ENCODE assay signal across 20 cellular contexts in the genomic region with DNA sequence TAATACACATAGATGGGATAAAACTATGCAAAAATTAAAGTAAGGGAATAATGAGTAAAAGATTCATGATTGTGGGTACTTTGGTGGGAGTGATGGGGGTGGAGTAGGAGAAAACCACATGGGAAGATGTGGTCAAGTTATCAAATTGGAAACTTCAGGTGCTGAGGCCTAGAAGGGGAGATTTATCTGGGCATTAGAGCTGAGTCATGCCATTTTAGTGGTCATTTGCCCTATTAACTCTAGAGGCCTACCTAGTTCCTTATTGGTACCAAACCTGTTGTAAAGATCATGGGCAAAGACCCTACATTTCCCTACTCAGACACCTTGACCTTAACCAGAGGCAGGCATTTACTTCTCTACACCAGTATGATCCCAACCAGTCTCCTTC.
"Had no signal": no experiment of that assay in that cellular context is flagged by ENCODE, and none has a peak within 500 bp of the region (broad histone marks: within the 10 kb centered on the region; RNA-seq: fewer than 3 reads in every experiment).

No MANE protein-coding gene starts in this region.

- H3K4me1 ChIP-seq: esophagus muscularis mucosa, gastrocnemius medialis, psoas muscle, sigmoid colon, tibial nerve, upper lobe of right lung, vagina had no signal

- H3K27me3 ChIP-seq: esophagus muscularis mucosa, gastrocnemius medialis, hepatocyte, sigmoid colon, tibial nerve, upper lobe of right lung, vagina had no signal

- H2AFZ ChIP-seq: hepatocyte had no signal

- H3K36me3 ChIP-seq: esophagus muscularis mucosa, gastrocnemius medialis, sigmoid colon, tibial nerve, upper lobe of right lung, vagina had no signal

- H3K9me3 ChIP-seq: esophagus muscularis mucosa, gastrocnemius medialis, psoas muscle, sigmoid colon, tibial nerve, upper lobe of right lung, vagina had no signal

- H3K4me2 ChIP-seq: hepatocyte had no signal

- DNase-seq: effector memory CD8-positive, alpha-beta T cell; gastrocnemius medialis; glutamatergic neuron; kidney; left colon; left ventricle myocardium superior; mesendoderm; naive B cell; psoas muscle; sigmoid colon; stimulated activated CD4-positive, alpha-beta T cell treated with anti-CD3 and anti-CD28 coated beads, Interleukin-2, amount 100 ng/mL, for 24 hours; stimulated activated CD4-positive, alpha-beta T cell treated with anti-CD3 and anti-CD28 coated beads, Interleukin-4, amount 100 ng/mL, for 4 hours; upper lobe of right lung had no signal

- ATAC-seq: effector memory CD8-positive, alpha-beta T cell; gastrocnemius medialis; left colon; left ventricle myocardium superior; psoas muscle; upper lobe of right lung had no signal

- H3K27ac ChIP-seq: epithelial cell of prostate, esophagus muscularis mucosa, gastrocnemius medialis, hepatocyte, psoas muscle, sigmoid colon, skin epidermis, tibial nerve, upper lobe of right lung, vagina had no signal

- H3K79me2 ChIP-seq: hepatocyte had no signal

- H3K4me3 ChIP-seq: esophagus muscularis mucosa, gastrocnemius medialis, hepatocyte, lung, psoas muscle, sigmoid colon, skin epidermis, tibial nerve, upper lobe of right lung, vagina had no signal
